Comparison of ENCODE assay signal across 12 cellular contexts in genomic region chr11:63868399-63869064, GRCh38. TPM values are rescaled to one million over a fixed set of nuclear protein-coding genes. Genes with fewer than 3 reads are reported as not detected.
A peak's percentile ranks its signal among the peaks of the same experiment; 100 is the strongest.
DNase-seq lines count a peak whose midpoint lies in the region; ATAC-seq and TF ChIP-seq lines count a peak whose summit lies in the region.
"Had no signal": no experiment of that assay in that cellular context is flagged by ENCODE, and none has a peak within 500 bp of the region (broad histone marks: within the 10 kb centered on the region; RNA-seq: fewer than 3 reads in every experiment).

No MANE protein-coding gene starts in this region.

- ATAC-seq in gastrocnemius medialis (no peak), HG03565 (IDR thresholded peaks at IDR 0.05; ENCODE audit: unreplicated experiment) (no peak)
- ATAC-seq: HCT116 had no signal

- intact Hi-C loops in PC-9 (cut with micrococcal nuclease; ENCODE audit: unreplicated experiment) = no loop called here
- intact Hi-C loops in dorsolateral prefrontal cortex (cut with DNase I) = no loop called here
- intact Hi-C loops in gastrocnemius medialis (cut with DNase I; ENCODE audit: low total_unique reads) = no loop called here
- intact Hi-C loops in lower leg skin (cut with DNase I; ENCODE audit: low total_unique reads) = no loop called here

- CTCF ChIA-PET in PC-9 (lab: Charles Lee) = no interaction called here

- no peak for TF ChIP-seq CTCF in PC-9 (conservative IDR thresholded peaks at IDR 0.05)
- TF ChIP-seq CTCF in dorsolateral prefrontal cortex (IDR thresholded peaks at IDR 0.05 in 54 of 56, conservative IDR thresholded peaks at IDR 0.05 in 2 of 56; ENCODE audit: low read depth in 1 of 56, partially characterized antibody in 56 of 56) = no peak
- no peak for TF ChIP-seq CTCF in gastrocnemius medialis (IDR thresholded peaks at IDR 0.05 in 4 of 5, conservative IDR thresholded peaks at IDR 0.05 in 1 of 5)
- no peak for TF ChIP-seq CTCF in lower leg skin (IDR thresholded peaks at IDR 0.05)

- in situ Hi-C loops in G401 (cut with HindIII; ENCODE audit: low sequenced_read_pairs) = no loop called here
- in situ Hi-C loops in gastrocnemius medialis (cut with MboI; ENCODE audit: low sequenced_read_pairs in 4 of 4) = no loop called here

- H3K4me2 ChIP-seq in PC-9 = peak overlapping the region; percentile 59

- peak overlapping the region; percentile 61 for H3K27ac ChIP-seq in PC-9
- peak overlapping the region in 42 of 59 donors; percentile 1 to 74 (median 44) for H3K27ac ChIP-seq in dorsolateral prefrontal cortex
- peak overlapping the region in 3 of 4 donors; percentile 10 to 64 (median 31) for H3K27ac ChIP-seq in gastrocnemius medialis

- WGBS in lower leg skin, 2 donors = 23 to 26% methylated on average over 9 of the region's 9 CpGs

- POLR2A ChIA-PET in PC-9 (lab: Charles Lee; ENCODE audit: unreplicated experiment) = no interaction called here

- no peak for TF ChIP-seq POLR2A in gastrocnemius medialis (IDR thresholded peaks at IDR 0.05)
- TF ChIP-seq POLR2A in lower leg skin (IDR thresholded peaks at IDR 0.05) = no peak

- peaks cover 79% of the 10 kb centered on the region for H3K79me2 ChIP-seq in PC-9 (ENCODE audit: low read depth)

- no peaks in the 10 kb centered on the region for H3K9me2 ChIP-seq in PC-9 (ENCODE audit: insufficient read depth)

- BruUV-seq in PC-9 (replicated peaks; lab: Mats Ljungman, UMichigan) = no TSS peak

- peaks cover 62% of the 10 kb centered on the region for H4K20me1 ChIP-seq in PC-9 (ENCODE audit: insufficient read depth)

- peaks cover 82% of the 10 kb centered on the region for H3K4me1 ChIP-seq in PC-9 (replicated peaks; ENCODE audit: insufficient read depth)
- peaks cover 53 to 57% of the 10 kb centered on the region in 2 donors for H3K4me1 ChIP-seq in gastrocnemius medialis

- peaks cover 51% of the 10 kb centered on the region for H3F3A ChIP-seq in PC-9 (ENCODE audit: insufficient read depth, low read depth)

- H2AFZ ChIP-seq in PC-9 = no peak overlapping the region

- H3K36me3 ChIP-seq in PC-9 (ENCODE audit: low read depth) (no peaks in the 10 kb centered on the region), gastrocnemius medialis (no peaks in the 10 kb centered on the region)

- peak; percentile 39 for DNase-seq in G401 (ENCODE audit: low spot score)
- no peak for DNase-seq in PC-9
- no peak for DNase-seq in dorsolateral prefrontal cortex
- no peak for DNase-seq in gastrocnemius medialis
- no peak for DNase-seq in NCI-H446 treated with DMSO at 0.1 percent for 48 hours (lab: John Stamatoyannopoulos, UW)
- no peak for DNase-seq in lower leg skin (ENCODE audit: low spot score in 2 of 2)
- no peak for DNase-seq in activated effector memory CD4-positive, alpha-beta T cell treated with Interleukin-2 at 50 U/mL for 16 hours
- DNase-seq: NCI-H526; stimulated activated CD8-positive, alpha-beta memory T cell treated with anti-CD3 and anti-CD28 coated beads, Interleukin-4, amount 100 ng/mL, for 48 hours had no signal

- H3K4me3 ChIP-seq in PC-9 (no peak overlapping the region), dorsolateral prefrontal cortex (peak overlapping the region in 1 of 59 donors; percentile 2), gastrocnemius medialis (no peak overlapping the region), lower leg skin (ENCODE audit: low read depth, poor library complexity, severe bottlenecking) (no peak overlapping the region)

- H3K27me3 ChIP-seq in PC-9 (ENCODE audit: insufficient read depth, low read depth) (no peaks in the 10 kb centered on the region), dorsolateral prefrontal cortex (no peaks in the 10 kb centered on the region), gastrocnemius medialis (no peaks in the 10 kb centered on the region)

- H3K9me3 ChIP-seq in PC-9 (ENCODE audit: insufficient read depth, low read depth) = no peaks in the 10 kb centered on the region
- H3K9me3 ChIP-seq in gastrocnemius medialis = no peaks in the 10 kb centered on the region

RNA-seq across cellular contexts. Expression of gene MARK2, which starts 29.6 kb away (rescaled TPM):
- total RNA-seq in G401 (2014; rRNA removed; shearing (Covaris generic)) = 21.0 and 22.5 TPM in 2 replicates
- total RNA-seq in PC-9 (2021) (53.8 and 65.0 TPM in 2 replicates), dorsolateral prefrontal cortex (10 to 100 TPM; 47.0 to 75.5 (median 57.9) TPM), gastrocnemius medialis (10 to 100 TPM; 17.8 to 37.2 (median 30.3) TPM), lower leg skin (10 to 100 TPM; 78.3 to 87.2 (median 81.2) TPM)

RNA-seq across cellular contexts. Expression of gene RCOR2, which starts 48.4 kb away (rescaled TPM):
- 53.3 and 54.9 TPM in 2 replicates for total RNA-seq in G401 (2014; rRNA removed; shearing (Covaris generic))
- total RNA-seq in PC-9 (2021) (3.4 and 5.2 TPM in 2 replicates), dorsolateral prefrontal cortex (10 to 100 TPM in 73 of 120 experiments, 1 to 10 TPM in 47; 4.7 to 20.2 (median 10.9) TPM), gastrocnemius medialis (1 to 10 TPM in 1 of 4 donors, under 1 TPM in 3; 0.25 to 1.5 (median 0.45) TPM), lower leg skin (under 1 TPM in 1 of 4 donors, not detected in 3; 0.16 TPM)
- total RNA-seq: mononuclear cell had no signal

RNA-seq across cellular contexts. Expression of gene SPINDOC, which starts 55.3 kb away (rescaled TPM):
- total RNA-seq in G401 (2014; rRNA removed; shearing (Covaris generic)) = 96.4 and 96.8 TPM in 2 replicates
- total RNA-seq in PC-9 (2021) = 46.8 and 49.7 TPM in 2 replicates
- total RNA-seq in dorsolateral prefrontal cortex = 10 to 100 TPM; 19.8 to 60.5 (median 27.7) TPM
- 1 to 10 TPM; 2.7 to 6.3 (median 3.5) TPM for total RNA-seq in gastrocnemius medialis
- total RNA-seq in lower leg skin = 1 to 10 TPM; 5.1 to 8.3 (median 6.0) TPM
